ENCODE assay signal across 8 cellular contexts in the genomic region with DNA sequence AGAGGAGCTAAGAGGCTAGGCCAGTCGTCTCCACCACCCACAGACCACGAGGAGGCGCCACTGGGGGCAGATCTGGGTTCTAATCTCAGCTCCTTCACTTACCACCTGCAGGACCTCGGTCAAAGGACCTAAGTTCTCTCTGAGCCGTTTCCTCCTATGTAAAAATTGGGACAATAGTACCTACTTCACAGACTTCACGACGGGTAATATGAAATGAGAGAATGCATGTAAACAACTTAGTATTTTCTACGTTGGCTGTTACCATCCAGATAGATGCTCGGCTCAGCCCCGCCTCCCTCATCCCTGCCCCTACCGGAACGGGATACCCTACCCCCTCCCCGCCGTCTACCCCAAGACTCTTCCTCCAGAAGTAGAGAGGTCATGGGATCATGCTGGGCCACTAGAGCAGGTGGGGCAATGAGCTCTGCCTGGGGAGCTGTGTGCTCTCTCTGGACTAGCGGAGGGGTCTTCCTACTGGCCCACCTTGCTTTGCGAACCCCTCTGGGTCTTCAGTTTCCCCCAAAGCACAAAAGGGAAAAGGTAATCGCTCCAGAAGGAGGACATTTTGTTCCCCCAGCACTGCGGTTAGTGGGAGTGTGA. TPM values are rescaled to one million over a fixed set of nuclear protein-coding genes. Genes with fewer than 3 reads are reported as not detected.
DNase-seq lines count a peak whose midpoint lies in the region; ATAC-seq and TF ChIP-seq lines count a peak whose summit lies in the region.

No MANE protein-coding gene starts in this region.

- H3K27ac Mint-ChIP-seq in activated naive CD8-positive, alpha-beta T cell treated with anti-CD3 and anti-CD28 coated beads for 36 hours, result peak overlapping the region; percentile 93
- H3K27ac Mint-ChIP-seq in progenitor cell of endocrine pancreas, result peak overlapping the region; percentile 94

- peak overlapping the region; percentile 87 for H3K4me3 Mint-ChIP-seq in activated naive CD8-positive, alpha-beta T cell treated with anti-CD3 and anti-CD28 coated beads for 36 hours
- peak overlapping the region; percentile 85 for H3K4me3 Mint-ChIP-seq in progenitor cell of endocrine pancreas (ENCODE audit: low read depth)

- ATAC-seq in HG02798 (IDR thresholded peaks at IDR 0.05; ENCODE audit: poor library complexity, unreplicated experiment) (no peak), GM21576 (IDR thresholded peaks at IDR 0.05; ENCODE audit: unreplicated experiment) (no peak)

- POLR2A ChIA-PET in RWPE1 (lab: Yijun Ruan, JAX; ENCODE audit: low non-redundant PET), result interaction anchor here (0.6 kb wide), 1 partner anchor 130 kb away, joined by 3 read pairs; no protein-coding TSS in a partner anchor

- CTCF ChIA-PET in RWPE1 (lab: Yijun Ruan, JAX), result interaction anchor here (0.6 to 3.6 kb wide), 7 partner anchors 11 to 253 kb away, joined by 3 to 18 read pairs (median 3); no protein-coding TSS in a partner anchor

- H3K36me3 ChIP-seq in left ventricle myocardium inferior, result peaks cover 16% of the 10 kb centered on the region

- H3K9me3 Mint-ChIP-seq in activated naive CD8-positive, alpha-beta T cell treated with anti-CD3 and anti-CD28 coated beads for 36 hours, result peaks cover 6% of the 10 kb centered on the region
- no peaks in the 10 kb centered on the region for H3K9me3 Mint-ChIP-seq in progenitor cell of endocrine pancreas (ENCODE audit: low read depth)

- peaks cover 74% of the 10 kb centered on the region for H3K4me1 Mint-ChIP-seq in activated naive CD8-positive, alpha-beta T cell treated with anti-CD3 and anti-CD28 coated beads for 36 hours
- H3K4me1 Mint-ChIP-seq in progenitor cell of endocrine pancreas (ENCODE audit: low read depth), result peaks cover 18% of the 10 kb centered on the region

- TF ChIP-seq CTCF in RWPE1 (conservative IDR thresholded peaks at IDR 0.05; ENCODE audit: low read depth), result no peak; the same call in 1 of the 2 replicates
- peak; percentile 47 for TF ChIP-seq CTCF in left ventricle myocardium inferior (IDR thresholded peaks at IDR 0.05; ENCODE audit: borderline replicate concordance)
- TF ChIP-seq CTCF in progenitor cell of endocrine pancreas (IDR thresholded peaks at IDR 0.05; ENCODE audit: unreplicated experiment), result peak; percentile 57

- H3K9me3 ChIP-seq in left ventricle myocardium inferior (replicated peaks), result no peaks in the 10 kb centered on the region

- intact Hi-C loops in left ventricle myocardium inferior (cut with micrococcal nuclease), result no loop called here

- no peaks in the 10 kb centered on the region for H3K27me3 Mint-ChIP-seq in activated naive CD8-positive, alpha-beta T cell treated with anti-CD3 and anti-CD28 coated beads for 36 hours
- no peaks in the 10 kb centered on the region for H3K27me3 Mint-ChIP-seq in progenitor cell of endocrine pancreas

- H3K27ac ChIP-seq in RWPE1 (peak overlapping the region; percentile 77), left ventricle myocardium inferior (replicated peaks) (peak overlapping the region; percentile 88)

- peak; percentile 18 for DNase-seq in SIG-M5 treated with dmso at 0.1 percent for 504 hours (lab: John Stamatoyannopoulos, UW; ENCODE audit: unreplicated experiment)
- no peak for DNase-seq in SIG-M5 (lab: John Stamatoyannopoulos, UW)
- DNase-seq in RWPE1 (ENCODE audit: low spot score), result no peak
- DNase-seq in activated naive CD8-positive, alpha-beta T cell treated with anti-CD3 and anti-CD28 coated beads for 36 hours, result peak; percentile 68
- DNase-seq in left ventricle myocardium inferior, result peak; percentile 49
- peak; percentile 30 for DNase-seq in progenitor cell of endocrine pancreas (ENCODE audit: low spot score, unreplicated experiment)

- H3K4me1 ChIP-seq in left ventricle myocardium inferior, result peaks cover 37% of the 10 kb centered on the region

- H3K36me3 Mint-ChIP-seq in activated naive CD8-positive, alpha-beta T cell treated with anti-CD3 and anti-CD28 coated beads for 36 hours, result peaks cover 44% of the 10 kb centered on the region
- H3K36me3 Mint-ChIP-seq in progenitor cell of endocrine pancreas (ENCODE audit: insufficient read depth), result peaks cover 12% of the 10 kb centered on the region

- H3K27me3 ChIP-seq in left ventricle myocardium inferior (ENCODE audit: low read depth), result no peaks in the 10 kb centered on the region

- peak overlapping the region; percentile 81 for H3K4me3 ChIP-seq in left ventricle myocardium inferior

RNA-seq across cellular contexts. Expression of a gene that starts 0.5 kb away (rescaled TPM):
- total RNA-seq in activated naive CD8-positive, alpha-beta T cell treated with anti-CD3 and anti-CD28 coated beads for 36 hours, result 100 to 1,000 TPM; 140 to 148 TPM
- total RNA-seq in left ventricle myocardium inferior (24.3 TPM), progenitor cell of endocrine pancreas (113 and 115 TPM in 2 replicates)

RNA-seq across cellular contexts. Expression of a gene that starts 43.4 kb away (rescaled TPM):
- total RNA-seq in activated naive CD8-positive, alpha-beta T cell treated with anti-CD3 and anti-CD28 coated beads for 36 hours, result 10 to 100 TPM; 44.9 to 45.4 TPM
- total RNA-seq in left ventricle myocardium inferior (120 TPM), progenitor cell of endocrine pancreas (35.5 and 37.3 TPM in 2 replicates)

RNA-seq across cellular contexts. Expression of a gene that starts 54.3 kb away (rescaled TPM):
- 1 to 10 TPM; 1.3 to 1.5 TPM for total RNA-seq in activated naive CD8-positive, alpha-beta T cell treated with anti-CD3 and anti-CD28 coated beads for 36 hours
- total RNA-seq in left ventricle myocardium inferior (7.6 TPM), progenitor cell of endocrine pancreas (not detected in 2 replicates)

Comparison
In these comparisons a context has a peak if more than half of its experiments do, and no peak if none do; other contexts are left out.
1. DNase-seq: peak in SIG-M5 treated with dmso at 0.1 percent for 504 hours (single experiment), activated naive CD8-positive, alpha-beta T cell treated with anti-CD3 and anti-CD28 coated beads for 36 hours (single experiment), left ventricle myocardium inferior (single experiment) and progenitor cell of endocrine pancreas (single experiment); none in SIG-M5 (single experiment) and RWPE1 (single experiment).